In genomic region chr3:133821767-133822638, GRCh38 we compare ENCODE assay signal across 8 cellular contexts. TPM values are rescaled to one million over a fixed set of nuclear protein-coding genes. Genes with fewer than 3 reads are reported as not detected.
DNase-seq lines count a peak whose midpoint lies in the region; ATAC-seq and TF ChIP-seq lines count a peak whose summit lies in the region.

No MANE protein-coding gene starts in this region.

- H3K14ac ChIP-seq in mesenchymal stem cell (ENCODE audit: low read length in 2 of 2) = no peak overlapping the region

- TF ChIP-seq CTCF in cardiac fibroblast (IDR thresholded peaks at IDR 0.05; ENCODE audit: low read depth, low read length) = no peak

- H3K18ac ChIP-seq in mesenchymal stem cell (ENCODE audit: low read depth in 1 of 2, low read length in 2 of 2) = no peak overlapping the region

- no peak overlapping the region for H2BK12ac ChIP-seq in mesenchymal stem cell (ENCODE audit: low read length in 2 of 2)

- in situ Hi-C loops in Caki2 (cut with HindIII; ENCODE audit: low pct_unique_long_range_greater_than_20kb, low sequenced_read_pairs) = no loop called here

- peaks cover 11% of the 10 kb centered on the region for H3K4me1 ChIP-seq in mesenchymal stem cell (ENCODE audit: control insufficient read depth, insufficient read depth, low read depth, low read length)
- no peaks in the 10 kb centered on the region for H3K4me1 ChIP-seq in effector memory CD4-positive, alpha-beta T cell (ENCODE audit: control insufficient read depth, insufficient read depth, low read length, poor library complexity, severe bottlenecking)

- no peak overlapping the region for H2AK5ac ChIP-seq in mesenchymal stem cell (ENCODE audit: low read length, severe bottlenecking)

- peaks cover 7% of the 10 kb centered on the region for H3K79me1 ChIP-seq in mesenchymal stem cell (replicated peaks; ENCODE audit: low read length, poor library complexity, severe bottlenecking)

- no peak overlapping the region for H2AFZ ChIP-seq in mesenchymal stem cell (ENCODE audit: low read depth, low read length)

- no peak overlapping the region for H4K91ac ChIP-seq in mesenchymal stem cell (ENCODE audit: low read length)

- no peaks in the 10 kb centered on the region for H3K9me3 ChIP-seq in mesenchymal stem cell (ENCODE audit: control insufficient read depth, low read length)
- H3K9me3 ChIP-seq in effector memory CD4-positive, alpha-beta T cell (ENCODE audit: control insufficient read depth, low read length) = no peaks in the 10 kb centered on the region

- no peak overlapping the region for H2BK15ac ChIP-seq in mesenchymal stem cell (ENCODE audit: low read depth, poor library complexity, severe bottlenecking)

- 86% methylated on average over 8 of the region's 8 CpGs for WGBS in mesenchymal stem cell

- H4K8ac ChIP-seq in mesenchymal stem cell (ENCODE audit: low read length) = no peak overlapping the region

- no peak for ATAC-seq in GM19324 (IDR thresholded peaks at IDR 0.05; ENCODE audit: low FRiP score, unreplicated experiment)
- ATAC-seq in GM21423 (IDR thresholded peaks at IDR 0.05; ENCODE audit: unreplicated experiment) = no peak

- H2BK5ac ChIP-seq in mesenchymal stem cell (ENCODE audit: low read depth, low read length, poor library complexity, severe bottlenecking) = no peak overlapping the region

- H3K4me2 ChIP-seq in mesenchymal stem cell (ENCODE audit: low read length, poor library complexity, severe bottlenecking) = no peak overlapping the region

- H3K36me3 ChIP-seq in mesenchymal stem cell (ENCODE audit: control insufficient read depth in 1 of 2, insufficient read depth in 2 of 2, low read depth in 1 of 2, low read length in 2 of 2) = peaks cover 42 to 88% of the 10 kb centered on the region in 2 experiments
- H3K36me3 ChIP-seq in effector memory CD4-positive, alpha-beta T cell (ENCODE audit: control insufficient read depth, insufficient read depth, low read length) = peaks cover 43% of the 10 kb centered on the region

- peak; percentile 71 for DNase-seq in Caki2 (ENCODE audit: low read depth)
- DNase-seq in LoVo (ENCODE audit: low spot score) = peak; percentile 53
- peak; percentile 38 to 67 for DNase-seq in cardiac fibroblast (ENCODE audit: low read depth in 2 of 2)
- DNase-seq in mesenchymal stem cell = peak; percentile 60
- DNase-seq in NCI-H2107 treated with DMSO at 0.1 percent for 48 hours (lab: John Stamatoyannopoulos, UW; ENCODE audit: unreplicated experiment) = no peak
- no peak for DNase-seq in effector memory CD4-positive, alpha-beta T cell

- no peak overlapping the region for H3K27ac ChIP-seq in mesenchymal stem cell (ENCODE audit: low read length, poor library complexity, severe bottlenecking)
- no peak overlapping the region for H3K27ac ChIP-seq in effector memory CD4-positive, alpha-beta T cell (ENCODE audit: insufficient read depth, low read length, poor library complexity, severe bottlenecking)

- H3K9ac ChIP-seq in mesenchymal stem cell (ENCODE audit: low read length) = no peak overlapping the region

- H3K4me3 ChIP-seq in cardiac fibroblast (replicated peaks in 1 of 2; ENCODE audit: low read depth in 2 of 2, low read length in 2 of 2) (no peak overlapping the region), mesenchymal stem cell (ENCODE audit: insufficient read depth in 1 of 2, low read depth in 1 of 2, low read length in 2 of 2) (no peak overlapping the region)
- no peak overlapping the region for H3K4me3 ChIP-seq in effector memory CD4-positive, alpha-beta T cell (ENCODE audit: insufficient read depth, low read depth, low read length, poor library complexity, severe bottlenecking)

- H3K27me3 ChIP-seq in mesenchymal stem cell (ENCODE audit: control insufficient read depth in 1 of 2, insufficient read depth in 1 of 2, low read length in 2 of 2) = no peaks in the 10 kb centered on the region
- no peaks in the 10 kb centered on the region for H3K27me3 ChIP-seq in effector memory CD4-positive, alpha-beta T cell (replicated peaks; ENCODE audit: control insufficient read depth, insufficient read depth, low read length, poor library complexity, severe bottlenecking)

- no peak overlapping the region for H2BK120ac ChIP-seq in mesenchymal stem cell (ENCODE audit: low read depth, low read length)

- no peak overlapping the region for H3K23ac ChIP-seq in mesenchymal stem cell (ENCODE audit: low read length in 2 of 2)

- no peak overlapping the region for H3K4ac ChIP-seq in mesenchymal stem cell (ENCODE audit: low read depth in 1 of 2, low read length in 2 of 2)

RNA-seq across cellular contexts. Expression of gene SRPRB, which starts 16.4 kb away (rescaled TPM):
- 85.9 and 96.3 TPM in 2 replicates for total RNA-seq in Caki2 (2014; rRNA removed; shearing (Covaris generic); ENCODE audit: low replicate concordance)
- polyA plus RNA-seq in mesenchymal stem cell (2013, experiment 1 of 2) = 37.8 TPM
- polyA plus RNA-seq in mesenchymal stem cell (2013, experiment 2 of 2) = 40.2 TPM

Comparison
In these comparisons a context has a peak if more than half of its experiments do, and no peak if none do; other contexts are left out.
1. DNase-seq: peak in Caki2 (single experiment), LoVo (single experiment), cardiac fibroblast (2 of 2) and mesenchymal stem cell (single experiment); none in NCI-H2107 treated with DMSO at 0.1 percent for 48 hours (single experiment) and effector memory CD4-positive, alpha-beta T cell (0 of 3).